23 cellular contexts compared by ENCODE assay signal in the genomic region with DNA sequence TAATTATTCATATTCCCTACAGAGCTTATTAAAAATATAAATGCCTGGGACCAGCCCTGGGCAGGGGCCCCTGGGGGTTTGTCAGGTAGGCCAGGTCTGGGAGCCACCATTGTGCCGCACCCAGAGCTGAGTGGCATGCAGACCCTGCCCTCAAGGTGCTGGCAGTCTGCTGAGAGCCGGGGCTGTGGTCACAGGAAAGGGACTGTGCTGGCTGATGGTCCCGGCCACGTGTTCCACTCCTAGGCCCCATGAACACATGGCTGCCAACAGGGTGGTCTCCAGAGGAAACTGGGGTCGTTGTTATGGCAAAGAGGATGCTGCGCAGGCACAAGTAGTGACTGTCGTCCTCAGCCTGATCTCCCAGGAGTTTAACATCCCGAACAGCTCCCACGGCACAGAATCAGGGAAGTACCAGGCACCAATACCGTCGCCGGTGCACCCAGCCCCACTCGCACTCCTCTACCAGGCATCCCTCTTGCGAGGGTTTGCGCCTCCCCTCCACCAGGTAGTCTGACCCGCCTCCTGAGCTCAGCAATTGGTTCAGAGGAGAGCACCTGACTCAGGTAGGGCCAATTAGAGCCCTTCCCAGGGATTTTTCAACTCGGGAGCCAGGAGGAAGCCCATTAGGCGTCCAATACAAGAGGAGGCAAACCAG. TPM values are rescaled to one million over a fixed set of nuclear protein-coding genes. Genes with fewer than 3 reads are reported as not detected.
DNase-seq lines count a peak whose midpoint lies in the region; ATAC-seq and TF ChIP-seq lines count a peak whose summit lies in the region.
"Had no signal": no experiment of that assay in that cellular context is flagged by ENCODE, and none has a peak within 500 bp of the region (broad histone marks: within the 10 kb centered on the region; RNA-seq: fewer than 3 reads in every experiment).

No MANE protein-coding gene starts in this region.

- H3K36me3 ChIP-seq in upper lobe of right lung, result no peaks in the 10 kb centered on the region
- H3K36me3 ChIP-seq in right atrium auricular region, result no peaks in the 10 kb centered on the region
- H3K36me3 ChIP-seq: gastroesophageal sphincter, pancreas, thoracic aorta, WERI-Rb-1 had no signal

- H3K9me3 Mint-ChIP-seq in activated CD8-positive, alpha-beta T cell treated with anti-CD3 and anti-CD28 coated beads, Interleukin-2, amount 10 ng/mL, durations not matched to agents 7 days and 5 days (ENCODE audit: insufficient read depth), result no peaks in the 10 kb centered on the region
- no peaks in the 10 kb centered on the region for H3K9me3 Mint-ChIP-seq in activated CD8-positive, alpha-beta T cell treated with anti-CD3 and anti-CD28 coated beads for 36 hours
- no peaks in the 10 kb centered on the region for H3K9me3 Mint-ChIP-seq in dendritic cell treated with granulocyte-macrophage colony-stimulating factor and Interleukin-4, amounts not matched to agents 40 ng/mL and 50 ng/mL, for 4 days
- peaks cover 9% of the 10 kb centered on the region for H3K9me3 Mint-ChIP-seq in nephron
- H3K9me3 Mint-ChIP-seq: CD8-positive, alpha-beta T cell had no signal

- H3K36me3 Mint-ChIP-seq in activated CD8-positive, alpha-beta T cell treated with anti-CD3 and anti-CD28 coated beads, Interleukin-2, amount 10 ng/mL, durations not matched to agents 7 days and 5 days (ENCODE audit: low read depth), result no peaks in the 10 kb centered on the region
- no peaks in the 10 kb centered on the region for H3K36me3 Mint-ChIP-seq in activated CD8-positive, alpha-beta T cell treated with anti-CD3 and anti-CD28 coated beads for 36 hours (ENCODE audit: low read depth)
- H3K36me3 Mint-ChIP-seq in dendritic cell treated with granulocyte-macrophage colony-stimulating factor and Interleukin-4, amounts not matched to agents 40 ng/mL and 50 ng/mL, for 4 days (ENCODE audit: low read depth), result no peaks in the 10 kb centered on the region
- H3K36me3 Mint-ChIP-seq in nephron (ENCODE audit: low read depth), result no peaks in the 10 kb centered on the region
- H3K36me3 Mint-ChIP-seq: CD8-positive, alpha-beta T cell; naive thymus-derived CD4-positive, alpha-beta T cell had no signal

- intact Hi-C loops in activated CD8-positive, alpha-beta T cell treated with anti-CD3 and anti-CD28 coated beads for 36 hours (cut with micrococcal nuclease), result no loop called here
- intact Hi-C loops in dendritic cell treated with granulocyte-macrophage colony-stimulating factor and Interleukin-4, amounts not matched to agents 40 ng/mL and 50 ng/mL, for 4 days (cut with micrococcal nuclease), result no loop called here
- intact Hi-C loops in upper lobe of right lung (cut with DNase I), result no loop called here

- H3K27ac Mint-ChIP-seq in activated CD8-positive, alpha-beta T cell treated with anti-CD3 and anti-CD28 coated beads, Interleukin-2, amount 10 ng/mL, durations not matched to agents 7 days and 5 days, result no peak overlapping the region
- H3K27ac Mint-ChIP-seq in activated CD8-positive, alpha-beta T cell treated with anti-CD3 and anti-CD28 coated beads for 36 hours, result no peak overlapping the region
- H3K27ac Mint-ChIP-seq in dendritic cell treated with granulocyte-macrophage colony-stimulating factor and Interleukin-4, amounts not matched to agents 40 ng/mL and 50 ng/mL, for 4 days, result peak overlapping the region; percentile 74
- H3K27ac Mint-ChIP-seq in nephron, result peak overlapping the region; percentile 86 to 96 (median 96)
- H3K27ac Mint-ChIP-seq: CD8-positive, alpha-beta T cell had no signal

- no peaks in the 10 kb centered on the region for H3K9me3 ChIP-seq in upper lobe of right lung
- H3K9me3 ChIP-seq in right atrium auricular region, result peaks cover 0 to 12% of the 10 kb centered on the region in 2 donors
- H3K9me3 ChIP-seq: pancreas, thoracic aorta had no signal

- no peak overlapping the region for H3K4me3 ChIP-seq in upper lobe of right lung
- no peak overlapping the region for H3K4me3 ChIP-seq in right atrium auricular region
- H3K4me3 ChIP-seq: gastroesophageal sphincter, pancreas, thoracic aorta had no signal

- no peaks in the 10 kb centered on the region for H3K4me1 Mint-ChIP-seq in activated CD8-positive, alpha-beta T cell treated with anti-CD3 and anti-CD28 coated beads, Interleukin-2, amount 10 ng/mL, durations not matched to agents 7 days and 5 days (ENCODE audit: low read depth)
- H3K4me1 Mint-ChIP-seq in activated CD8-positive, alpha-beta T cell treated with anti-CD3 and anti-CD28 coated beads for 36 hours (ENCODE audit: low read depth), result peaks cover 2% of the 10 kb centered on the region
- peaks cover 42% of the 10 kb centered on the region for H3K4me1 Mint-ChIP-seq in dendritic cell treated with granulocyte-macrophage colony-stimulating factor and Interleukin-4, amounts not matched to agents 40 ng/mL and 50 ng/mL, for 4 days (ENCODE audit: low read depth)
- peaks cover 46% of the 10 kb centered on the region for H3K4me1 Mint-ChIP-seq in nephron
- H3K4me1 Mint-ChIP-seq: naive thymus-derived CD4-positive, alpha-beta T cell had no signal

- no peak for TF ChIP-seq CTCF in activated CD8-positive, alpha-beta T cell treated with anti-CD3 and anti-CD28 coated beads for 36 hours (IDR thresholded peaks at IDR 0.05)
- TF ChIP-seq CTCF in nephron (IDR thresholded peaks at IDR 0.05; ENCODE audit: unreplicated experiment in 3 of 3) (no peak), upper lobe of right lung (IDR thresholded peaks at IDR 0.05) (no peak), right atrium auricular region (IDR thresholded peaks at IDR 0.05) (no peak)

- H3K4me1 ChIP-seq in upper lobe of right lung (no peaks in the 10 kb centered on the region), right atrium auricular region (peaks cover 0 to 20% of the 10 kb centered on the region in 2 donors)
- H3K4me1 ChIP-seq: pancreas had no signal

- H3K27me3 ChIP-seq in upper lobe of right lung (no peaks in the 10 kb centered on the region), right atrium auricular region (no peaks in the 10 kb centered on the region)
- H3K27me3 ChIP-seq: gastroesophageal sphincter, pancreas had no signal

- ATAC-seq in activated CD8-positive, alpha-beta T cell treated with anti-CD3 and anti-CD28 coated beads, Interleukin-2, amount 10 ng/mL, durations not matched to agents 7 days and 5 days, result no peak
- no peak for ATAC-seq in activated CD8-positive, alpha-beta T cell treated with anti-CD3 and anti-CD28 coated beads for 36 hours
- peak; percentile 22 for ATAC-seq in upper lobe of right lung
- ATAC-seq: CD8-positive, alpha-beta T cell; gastroesophageal sphincter; naive thymus-derived CD4-positive, alpha-beta T cell; pancreas; sciatic nerve had no signal

- POLR2A ChIA-PET in activated CD8-positive, alpha-beta T cell treated with anti-CD3 and anti-CD28 coated beads, Interleukin-2, amount 10 ng/mL, durations not matched to agents 7 days and 5 days (lab: Charles Lee), result no interaction called here
- POLR2A ChIA-PET in activated CD8-positive, alpha-beta T cell treated with anti-CD3 and anti-CD28 coated beads for 36 hours (lab: Charles Lee), result no interaction called here

- no peak overlapping the region for H3K4me3 Mint-ChIP-seq in activated CD8-positive, alpha-beta T cell treated with anti-CD3 and anti-CD28 coated beads, Interleukin-2, amount 10 ng/mL, durations not matched to agents 7 days and 5 days
- H3K4me3 Mint-ChIP-seq in activated CD8-positive, alpha-beta T cell treated with anti-CD3 and anti-CD28 coated beads for 36 hours, result no peak overlapping the region
- H3K4me3 Mint-ChIP-seq in dendritic cell treated with granulocyte-macrophage colony-stimulating factor and Interleukin-4, amounts not matched to agents 40 ng/mL and 50 ng/mL, for 4 days, result no peak overlapping the region
- no peak overlapping the region for H3K4me3 Mint-ChIP-seq in nephron
- H3K4me3 Mint-ChIP-seq: CD8-positive, alpha-beta T cell; naive thymus-derived CD4-positive, alpha-beta T cell had no signal

- no peak overlapping the region for H3K27ac ChIP-seq in upper lobe of right lung
- H3K27ac ChIP-seq in right atrium auricular region, result no peak overlapping the region
- H3K27ac ChIP-seq: 22Rv1, KMS-11, pancreas, thoracic aorta had no signal

- peak; percentile 18 for DNase-seq in activated CD8-positive, alpha-beta T cell treated with anti-CD3 and anti-CD28 coated beads, Interleukin-2, amount 10 ng/mL, durations not matched to agents 7 days and 5 days
- DNase-seq in activated CD8-positive, alpha-beta T cell treated with anti-CD3 and anti-CD28 coated beads for 36 hours, result no peak
- DNase-seq in upper lobe of right lung, result no peak
- DNase-seq in right atrium auricular region (ENCODE audit: low spot score), result no peak
- no peak for DNase-seq in mucosa of gallbladder (ENCODE audit: low spot score)
- DNase-seq in cerebellum (ENCODE audit: low spot score), result no peak
- DNase-seq: amniotic stem cell; effector CD4-positive, alpha-beta T cell; erythroblast; GDM1; kidney glomerular epithelial cell; naive thymus-derived CD4-positive, alpha-beta T cell; NCI-H1694 treated with DMSO at 0.1 percent for 48 hours; pancreas; WERI-Rb-1 had no signal

- peaks cover 3% of the 10 kb centered on the region for H3K27me3 Mint-ChIP-seq in activated CD8-positive, alpha-beta T cell treated with anti-CD3 and anti-CD28 coated beads, Interleukin-2, amount 10 ng/mL, durations not matched to agents 7 days and 5 days (ENCODE audit: low read depth)
- H3K27me3 Mint-ChIP-seq in activated CD8-positive, alpha-beta T cell treated with anti-CD3 and anti-CD28 coated beads for 36 hours, result no peaks in the 10 kb centered on the region
- H3K27me3 Mint-ChIP-seq in dendritic cell treated with granulocyte-macrophage colony-stimulating factor and Interleukin-4, amounts not matched to agents 40 ng/mL and 50 ng/mL, for 4 days, result peaks cover 5% of the 10 kb centered on the region
- peaks cover 3% of the 10 kb centered on the region for H3K27me3 Mint-ChIP-seq in nephron (ENCODE audit: low read depth)

- CTCF ChIA-PET in activated CD8-positive, alpha-beta T cell treated with anti-CD3 and anti-CD28 coated beads, Interleukin-2, amount 10 ng/mL, durations not matched to agents 7 days and 5 days (lab: Charles Lee), result no interaction called here
- CTCF ChIA-PET in activated CD8-positive, alpha-beta T cell treated with anti-CD3 and anti-CD28 coated beads for 36 hours (lab: Charles Lee), result interaction anchor here (1.4 kb wide), 1 partner anchor 14 kb away, joined by 3 read pairs; no protein-coding TSS in a partner anchor

RNA-seq across cellular contexts. Expression of a gene that starts 39.2 kb away (rescaled TPM):
- total RNA-seq in activated CD8-positive, alpha-beta T cell treated with anti-CD3 and anti-CD28 coated beads, Interleukin-2, amount 10 ng/mL, durations not matched to agents 7 days and 5 days, result 100 to 1,000 TPM; 125 to 127 TPM
- total RNA-seq in activated CD8-positive, alpha-beta T cell treated with anti-CD3 and anti-CD28 coated beads for 36 hours, result 100 to 1,000 TPM in 1 of 2 experiments, 10 to 100 TPM in 1; 95.2 to 102 TPM
- total RNA-seq in upper lobe of right lung (33.4 TPM), right atrium auricular region (10 to 100 TPM in 1 of 2 donors, 1 to 10 TPM in 1; 7.6 to 15.3 TPM), mucosa of gallbladder (131 TPM), cerebellum (43.7 TPM)

Comparison
In these comparisons a context has a peak if more than half of its experiments do, and no peak if none do; other contexts are left out.
1. H3K27ac Mint-ChIP-seq: peak in dendritic cell treated with granulocyte-macrophage colony-stimulating factor and Interleukin-4, amounts not matched to agents 40 ng/mL and 50 ng/mL, for 4 days (single experiment) and nephron (3 of 3); none in activated CD8-positive, alpha-beta T cell treated with anti-CD3 and anti-CD28 coated beads, Interleukin-2, amount 10 ng/mL, durations not matched to agents 7 days and 5 days (single experiment) and activated CD8-positive, alpha-beta T cell treated with anti-CD3 and anti-CD28 coated beads for 36 hours (single experiment).